ENCODE assay signal across 2 cellular contexts in genomic region chr3:46947981-46948791, GRCh38.
TF ChIP-seq lines count a peak whose summit lies in the region.

No MANE protein-coding gene starts in this region.

TF ChIP-seq in HEK293, 187 proteins besides CTCF, POLR2A, EP300 and RAD21 (continued from another document and continues in another):
- peak; percentile 86 for TF ChIP-seq ZIC2 (tag by site-specific recombination; IDR thresholded peaks at IDR 0.05)
- no peak for TF ChIP-seq ZNF433 (tag by site-specific recombination; IDR thresholded peaks at IDR 0.05; ENCODE audit: low read depth)
- TF ChIP-seq ZNF747 (tag by site-specific recombination; IDR thresholded peaks at IDR 0.05) = no peak
- no peak for TF ChIP-seq ZNF792 (tag by site-specific recombination; IDR thresholded peaks at IDR 0.05)
- TF ChIP-seq, protein P1, sequence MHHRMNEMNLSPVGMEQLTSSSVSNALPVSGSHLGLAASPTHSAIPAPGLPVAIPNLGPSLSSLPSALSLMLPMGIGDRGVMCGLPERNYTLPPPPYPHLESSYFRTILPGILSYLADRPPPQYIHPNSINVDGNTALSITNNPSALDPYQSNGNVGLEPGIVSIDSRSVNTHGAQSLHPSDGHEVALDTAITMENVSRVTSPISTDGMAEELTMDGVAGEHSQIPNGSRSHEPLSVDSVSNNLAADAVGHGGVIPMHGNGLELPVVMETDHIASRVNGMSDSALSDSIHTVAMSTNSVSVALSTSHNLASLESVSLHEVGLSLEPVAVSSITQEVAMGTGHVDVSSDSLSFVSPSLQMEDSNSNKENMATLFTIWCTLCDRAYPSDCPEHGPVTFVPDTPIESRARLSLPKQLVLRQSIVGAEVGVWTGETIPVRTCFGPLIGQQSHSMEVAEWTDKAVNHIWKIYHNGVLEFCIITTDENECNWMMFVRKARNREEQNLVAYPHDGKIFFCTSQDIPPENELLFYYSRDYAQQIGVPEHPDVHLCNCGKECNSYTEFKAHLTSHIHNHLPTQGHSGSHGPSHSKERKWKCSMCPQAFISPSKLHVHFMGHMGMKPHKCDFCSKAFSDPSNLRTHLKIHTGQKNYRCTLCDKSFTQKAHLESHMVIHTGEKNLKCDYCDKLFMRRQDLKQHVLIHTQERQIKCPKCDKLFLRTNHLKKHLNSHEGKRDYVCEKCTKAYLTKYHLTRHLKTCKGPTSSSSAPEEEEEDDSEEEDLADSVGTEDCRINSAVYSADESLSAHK (tag by site-specific recombination; IDR thresholded peaks at IDR 0.05) = no peak
- no peak for TF ChIP-seq ZNF211 (tag by site-specific recombination; IDR thresholded peaks at IDR 0.05; ENCODE audit: low read depth)
- TF ChIP-seq ZBTB11 (tag by site-specific recombination; conservative IDR thresholded peaks at IDR 0.05; ENCODE audit: low read depth) = no peak
- no peak for TF ChIP-seq OVOL3 (tag by site-specific recombination; IDR thresholded peaks at IDR 0.05)
- peak; percentile 46; the same call in 1 of the 2 replicates for TF ChIP-seq TRIM28 (IDR thresholded peaks at IDR 0.05; ENCODE audit: borderline replicate concordance, low read length)
- TF ChIP-seq ZFP69B (tag by site-specific recombination; IDR thresholded peaks at IDR 0.05) = 0 out of 2 replicates have a peak, but pooled peaks have one; percentile 40
- TF ChIP-seq ZNF549 (tag by site-specific recombination; IDR thresholded peaks at IDR 0.05) = no peak
- TF ChIP-seq ZNF785 (tag by site-specific recombination; IDR thresholded peaks at IDR 0.05) = no peak
- no peak for TF ChIP-seq GLI2 (tag by site-specific recombination; IDR thresholded peaks at IDR 0.05; ENCODE audit: borderline replicate concordance, low read depth)
- TF ChIP-seq ZNF629 (tag by site-specific recombination; IDR thresholded peaks at IDR 0.05) = peak; percentile 71
- TF ChIP-seq INSM2 (tag by site-specific recombination; IDR thresholded peaks at IDR 0.05) = no peak
- no peak for TF ChIP-seq ZNF701 (tag by site-specific recombination; IDR thresholded peaks at IDR 0.05)
- TF ChIP-seq ZNF843 (tag by site-specific recombination; IDR thresholded peaks at IDR 0.05) = no peak
- peak; percentile 76 for TF ChIP-seq ZNF398 (tag by site-specific recombination; IDR thresholded peaks at IDR 0.05)
- TF ChIP-seq, protein P2, sequence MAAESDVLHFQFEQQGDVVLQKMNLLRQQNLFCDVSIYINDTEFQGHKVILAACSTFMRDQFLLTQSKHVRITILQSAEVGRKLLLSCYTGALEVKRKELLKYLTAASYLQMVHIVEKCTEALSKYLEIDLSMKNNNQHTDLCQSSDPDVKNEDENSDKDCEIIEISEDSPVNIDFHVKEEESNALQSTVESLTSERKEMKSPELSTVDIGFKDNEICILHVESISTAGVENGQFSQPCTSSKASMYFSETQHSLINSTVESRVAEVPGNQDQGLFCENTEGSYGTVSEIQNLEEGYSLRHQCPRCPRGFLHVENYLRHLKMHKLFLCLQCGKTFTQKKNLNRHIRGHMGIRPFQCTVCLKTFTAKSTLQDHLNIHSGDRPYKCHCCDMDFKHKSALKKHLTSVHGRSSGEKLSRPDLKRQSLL (tag by site-specific recombination; IDR thresholded peaks at IDR 0.05) = no peak

TF ChIP-seq in GM12878, 131 proteins besides CTCF, POLR2A, EP300 and RAD21 (continued from another document):
- TF ChIP-seq, protein P3, sequence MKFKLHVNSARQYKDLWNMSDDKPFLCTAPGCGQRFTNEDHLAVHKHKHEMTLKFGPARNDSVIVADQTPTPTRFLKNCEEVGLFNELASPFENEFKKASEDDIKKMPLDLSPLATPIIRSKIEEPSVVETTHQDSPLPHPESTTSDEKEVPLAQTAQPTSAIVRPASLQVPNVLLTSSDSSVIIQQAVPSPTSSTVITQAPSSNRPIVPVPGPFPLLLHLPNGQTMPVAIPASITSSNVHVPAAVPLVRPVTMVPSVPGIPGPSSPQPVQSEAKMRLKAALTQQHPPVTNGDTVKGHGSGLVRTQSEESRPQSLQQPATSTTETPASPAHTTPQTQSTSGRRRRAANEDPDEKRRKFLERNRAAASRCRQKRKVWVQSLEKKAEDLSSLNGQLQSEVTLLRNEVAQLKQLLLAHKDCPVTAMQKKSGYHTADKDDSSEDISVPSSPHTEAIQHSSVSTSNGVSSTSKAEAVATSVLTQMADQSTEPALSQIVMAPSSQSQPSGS (IDR thresholded peaks at IDR 0.05; ENCODE audit: low read length) = no peak
- TF ChIP-seq ZBTB33 (IDR thresholded peaks at IDR 0.05) (no peak), SMAD1 (IDR thresholded peaks at IDR 0.05; ENCODE audit: low read depth, partially characterized antibody) (no peak), LARP7 (IDR thresholded peaks at IDR 0.05) (0 out of 2 replicates have a peak, but pooled peaks have one; percentile 28), MXI1 (IDR thresholded peaks at IDR 0.05; ENCODE audit: low read depth, low read length) (no peak), CHD4 (IDR thresholded peaks at IDR 0.05) (no peak), YY1 (IDR thresholded peaks at IDR 0.05; ENCODE audit: low read depth, low read length) (no peak), NR2C1 (IDR thresholded peaks at IDR 0.05) (no peak), ATF7 (IDR thresholded peaks at IDR 0.05; ENCODE audit: low read depth) (peak; percentile 40; the same call in 1 of the 2 replicates), DPF2 (IDR thresholded peaks at IDR 0.05) (0 out of 2 replicates have a peak, but pooled peaks have one; percentile 9), EGR1 (IDR thresholded peaks at IDR 0.05; ENCODE audit: borderline replicate concordance in 1 of 2, low read depth in 2 of 2, low read length in 2 of 2) (no peak), ZNF217 (IDR thresholded peaks at IDR 0.05) (no peak), BHLHE40 (IDR thresholded peaks at IDR 0.05; ENCODE audit: borderline replicate concordance in 1 of 2, low read depth in 2 of 2, low read length in 1 of 2) (0 out of 4 replicates have a peak, but pooled peaks of 1 of the 2 experiments have one; percentile 2), BCL11A (IDR thresholded peaks at IDR 0.05; ENCODE audit: low read depth, low read length) (no peak), ZBTB11 (CRISPR knock-in tag; IDR thresholded peaks at IDR 0.05) (no peak), HCFC1 (IDR thresholded peaks at IDR 0.05; ENCODE audit: low read length) (no peak)
- TF ChIP-seq, protein P4, sequence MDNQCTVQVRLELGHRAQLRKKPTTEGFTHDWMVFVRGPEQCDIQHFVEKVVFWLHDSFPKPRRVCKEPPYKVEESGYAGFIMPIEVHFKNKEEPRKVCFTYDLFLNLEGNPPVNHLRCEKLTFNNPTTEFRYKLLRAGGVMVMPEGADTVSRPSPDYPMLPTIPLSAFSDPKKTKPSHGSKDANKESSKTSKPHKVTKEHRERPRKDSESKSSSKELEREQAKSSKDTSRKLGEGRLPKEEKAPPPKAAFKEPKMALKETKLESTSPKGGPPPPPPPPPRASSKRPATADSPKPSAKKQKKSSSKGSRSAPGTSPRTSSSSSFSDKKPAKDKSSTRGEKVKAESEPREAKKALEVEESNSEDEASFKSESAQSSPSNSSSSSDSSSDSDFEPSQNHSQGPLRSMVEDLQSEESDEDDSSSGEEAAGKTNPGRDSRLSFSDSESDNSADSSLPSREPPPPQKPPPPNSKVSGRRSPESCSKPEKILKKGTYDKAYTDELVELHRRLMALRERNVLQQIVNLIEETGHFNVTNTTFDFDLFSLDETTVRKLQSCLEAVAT (IDR thresholded peaks at IDR 0.05) = 0 out of 2 replicates have a peak, but pooled peaks have one; percentile 27
